In genomic region chr14:67515386-67516079, GRCh38 we compare ENCODE assay signal across 8 cellular contexts. TPM values are rescaled to one million over a fixed set of nuclear protein-coding genes. Genes with fewer than 3 reads are reported as not detected.
DNase-seq lines count a peak whose midpoint lies in the region; ATAC-seq and TF ChIP-seq lines count a peak whose summit lies in the region.

No MANE protein-coding gene starts in this region.

- DNase-seq in stimulated activated CD4-positive, alpha-beta T cell treated with anti-CD3 and anti-CD28 coated beads, Interleukin-12 subunit alpha, Interleukin-12 subunit beta, amount 100 ng/mL, for 4 hours, result peak; percentile 52
- no peak for DNase-seq in stimulated activated CD4-positive, alpha-beta T cell treated with anti-CD3 and anti-CD28 coated beads, Interleukin-4, amount 100 ng/mL, for 1 hour
- DNase-seq in activated T-cell treated with anti-CD3 and anti-CD28 coated beads for 48 hours (ENCODE audit: low read depth) (peak; percentile 41), fibroblast of villous mesenchyme (ENCODE audit: low read depth) (no peak), ovary (peak in 1 of 5 donors; percentile 33), UCSD-AML1 (lab: John Stamatoyannopoulos, UW; ENCODE audit: unreplicated experiment) (no peak)

- 5 to 8% (median 5%) methylated on average over 32 to 45 of the region's 45 CpGs for WGBS in ovary, 3 donors

- no peak for TF ChIP-seq POLR2A in ovary (IDR thresholded peaks at IDR 0.05)

- ATAC-seq in HG02763 (IDR thresholded peaks at IDR 0.05; ENCODE audit: unreplicated experiment), result no peak

- intact Hi-C loops in ovary (cut with DNase I), result no loop called here

- H3K4me1 ChIP-seq in HUES48 (ENCODE audit: control insufficient read depth, insufficient read depth, low read length), result no peaks in the 10 kb centered on the region
- H3K4me1 ChIP-seq in ovary (ENCODE audit: insufficient read depth), result peaks cover 2% of the 10 kb centered on the region

- no peak for TF ChIP-seq EP300 in ovary (IDR thresholded peaks at IDR 0.05)

- TF ChIP-seq CTCF in fibroblast of villous mesenchyme (IDR thresholded peaks at IDR 0.05; ENCODE audit: insufficient read depth, low read depth, low read length) (no peak), ovary (IDR thresholded peaks at IDR 0.05) (no peak)

- no peak overlapping the region for H3K27ac ChIP-seq in HUES48 (ENCODE audit: low read depth, low read length)
- no peak overlapping the region for H3K27ac ChIP-seq in ovary

- H3K4me3 ChIP-seq in HUES48 (ENCODE audit: low read depth, low read length) (peak overlapping the region; percentile 66), fibroblast of villous mesenchyme (ENCODE audit: low read depth, low read length) (peak overlapping the region; percentile 69), ovary (peak overlapping the region; percentile 97)

- H3K9me3 ChIP-seq in HUES48 (ENCODE audit: control insufficient read depth, insufficient read depth, low read length) (no peaks in the 10 kb centered on the region), ovary (no peaks in the 10 kb centered on the region)

- no peak overlapping the region for H3K9ac ChIP-seq in HUES48 (ENCODE audit: low read depth, low read length)

- peaks cover 69% of the 10 kb centered on the region for H3K27me3 ChIP-seq in HUES48 (ENCODE audit: control insufficient read depth, insufficient read depth, low read length)
- H3K27me3 ChIP-seq in ovary, result no peaks in the 10 kb centered on the region

- H3K36me3 ChIP-seq in HUES48 (ENCODE audit: control insufficient read depth, insufficient read depth, low read length) (no peaks in the 10 kb centered on the region), ovary (no peaks in the 10 kb centered on the region)

RNA-seq across cellular contexts. Expression of gene PLEKHH1, which starts 17.6 kb away (rescaled TPM):
- total RNA-seq in fibroblast of villous mesenchyme (0.43 and 0.64 TPM in 2 replicates), ovary (10 to 100 TPM in 1 of 7 donors, 1 to 10 TPM in 5, under 1 TPM in 1; 0.78 to 15.7 (median 3.9) TPM)
- 1 to 10 TPM; 2.0 to 6.8 TPM for polyA plus RNA-seq in ovary

RNA-seq across cellular contexts. Expression of gene TMEM229B, which starts 27.0 kb away (rescaled TPM):
- total RNA-seq in fibroblast of villous mesenchyme, result 0.43 and 0.64 TPM in 2 replicates
- total RNA-seq in ovary, result 1 to 10 TPM; 1.2 to 4.6 (median 2.9) TPM
- 10 to 100 TPM in 1 of 2 donors, 1 to 10 TPM in 1; 2.1 to 11.9 TPM for polyA plus RNA-seq in ovary

Comparison
In these comparisons a context has a peak if more than half of its experiments do, and no peak if none do; other contexts are left out.
1. DNase-seq: peak in stimulated activated CD4-positive, alpha-beta T cell treated with anti-CD3 and anti-CD28 coated beads, Interleukin-12 subunit alpha, Interleukin-12 subunit beta, amount 100 ng/mL, for 4 hours (single experiment) and activated T-cell treated with anti-CD3 and anti-CD28 coated beads for 48 hours (single experiment); none in stimulated activated CD4-positive, alpha-beta T cell treated with anti-CD3 and anti-CD28 coated beads, Interleukin-4, amount 100 ng/mL, for 1 hour (single experiment), fibroblast of villous mesenchyme (single experiment) and UCSD-AML1 (single experiment).
2. Peak in every context shown above with its lines, with median percentiles within 50 percentile points of each other: H3K4me3 ChIP-seq.